14 cellular contexts compared by ENCODE assay signal in the genomic region with DNA sequence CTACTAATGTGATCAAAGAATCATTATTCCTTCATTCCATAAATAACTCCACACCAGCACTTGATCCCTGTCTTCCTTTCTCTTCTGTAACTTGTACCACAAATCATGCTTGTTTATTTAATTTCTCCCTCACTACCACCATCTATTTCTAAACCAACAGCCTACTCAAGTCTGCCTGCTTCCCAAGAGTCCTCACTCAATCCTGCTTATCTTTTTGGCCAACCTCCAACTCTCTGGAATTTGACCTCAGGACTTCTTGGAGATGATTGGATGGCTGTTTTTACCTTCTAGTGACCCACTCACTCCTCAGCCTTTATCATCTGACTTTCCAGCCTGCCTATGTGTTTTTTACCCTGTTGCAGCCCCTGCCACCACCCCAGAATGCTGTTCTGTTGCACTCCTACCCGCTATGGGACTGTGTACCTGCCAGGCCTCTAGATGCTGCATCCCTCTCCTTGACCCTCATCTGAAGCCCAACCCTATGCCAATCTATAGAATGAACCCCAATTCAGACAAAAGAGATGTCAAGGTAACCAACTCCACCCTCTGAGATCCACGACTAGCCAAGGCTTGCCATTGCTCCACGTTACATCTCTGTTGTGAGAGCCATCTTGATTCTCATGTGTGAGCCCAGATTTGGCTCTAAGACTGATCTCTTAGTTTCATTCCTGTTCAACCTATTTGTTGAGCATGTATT.
DNase-seq lines count a peak whose midpoint lies in the region; ATAC-seq, FAIRE-seq and TF ChIP-seq lines count a peak whose summit lies in the region.
"Had no signal": no experiment of that assay in that cellular context is flagged by ENCODE, and none has a peak within 500 bp of the region (broad histone marks: within the 10 kb centered on the region; RNA-seq: fewer than 3 reads in every experiment).

No MANE protein-coding gene starts in this region.

- peak overlapping the region; percentile 32; the same call in 1 of the 2 replicates for H2AFZ ChIP-seq in MM.1S (ENCODE audit: low read length)

- peak overlapping the region; percentile 5; the same call in 1 of the 2 replicates for H3K9ac ChIP-seq in MM.1S (ENCODE audit: low read length)

- no peak for ATAC-seq in HG03280 (IDR thresholded peaks at IDR 0.05; ENCODE audit: unreplicated experiment)
- ATAC-seq: CD8-positive, alpha-beta T cell had no signal

- peaks cover 65% of the 10 kb centered on the region for H3K4me1 ChIP-seq in MM.1S (ENCODE audit: low read length)
- H3K4me1 ChIP-seq in thymus (ENCODE audit: control insufficient read depth, insufficient read depth, low read length), result peaks cover 12% of the 10 kb centered on the region

- H3K4me3 ChIP-seq in MM.1S (ENCODE audit: low read length), result no peak overlapping the region
- no peak overlapping the region for H3K4me3 ChIP-seq in bronchial epithelial cell (ENCODE audit: low read depth, low read length)
- no peak overlapping the region for H3K4me3 ChIP-seq in thymus (ENCODE audit: low read length)
- H3K4me3 ChIP-seq: SK-N-MC had no signal

- peak overlapping the region; percentile 79 for H3K27ac ChIP-seq in MM.1S (ENCODE audit: low read length)
- H3K27ac ChIP-seq in thymus (ENCODE audit: low read depth), result peak overlapping the region; percentile 46
- H3K27ac ChIP-seq: SK-N-MC had no signal

- no peaks in the 10 kb centered on the region for H3K36me3 ChIP-seq in MM.1S (replicated peaks; ENCODE audit: insufficient read depth, low read length)
- no peaks in the 10 kb centered on the region for H3K36me3 ChIP-seq in bronchial epithelial cell (ENCODE audit: control insufficient read depth, insufficient read depth, low read length)
- no peaks in the 10 kb centered on the region for H3K36me3 ChIP-seq in thymus (ENCODE audit: control insufficient read depth, insufficient read depth)

- H3K79me2 ChIP-seq in MM.1S (ENCODE audit: low read length), result no peaks in the 10 kb centered on the region

- no peaks in the 10 kb centered on the region for H4K20me1 ChIP-seq in MM.1S (ENCODE audit: insufficient read depth, low read length)

- peaks cover 21% of the 10 kb centered on the region for H3F3A ChIP-seq in MM.1S (ENCODE audit: insufficient read depth, low read length)

- no peaks in the 10 kb centered on the region for H3K9me3 ChIP-seq in MM.1S (replicated peaks; ENCODE audit: insufficient read depth, low read length)
- no peaks in the 10 kb centered on the region for H3K9me3 ChIP-seq in thymus (ENCODE audit: control insufficient read depth)

- WGBS in thymus, result 97% methylated on average over 3 of the region's 3 CpGs

- TF ChIP-seq CTCF in MM.1S (IDR thresholded peaks at IDR 0.05; ENCODE audit: low read length), result no peak
- no peak for TF ChIP-seq CTCF in bronchial epithelial cell (IDR thresholded peaks at IDR 0.05; ENCODE audit: insufficient read depth, low read length, severe bottlenecking)

- H3K27me3 ChIP-seq in MM.1S (replicated peaks; ENCODE audit: insufficient read depth, low read length) (no peaks in the 10 kb centered on the region), bronchial epithelial cell (ENCODE audit: control insufficient read depth, insufficient read depth, low read length) (no peaks in the 10 kb centered on the region), thymus (ENCODE audit: control insufficient read depth, insufficient read depth) (no peaks in the 10 kb centered on the region)

- H3K9me2 ChIP-seq in MM.1S (replicated peaks; ENCODE audit: insufficient read depth, low read length), result no peaks in the 10 kb centered on the region

- no peak for DNase-seq in MM.1S
- DNase-seq in bronchial epithelial cell (ENCODE audit: low read depth), result peak; percentile 31
- peak; percentile 94 for DNase-seq in kidney glomerular epithelial cell (lab: John Stamatoyannopoulos, UW)
- DNase-seq in KG1 (lab: John Stamatoyannopoulos, UW), result no peak
- no peak for DNase-seq in stimulated activated CD4-positive, alpha-beta T cell treated with anti-CD3 and anti-CD28 coated beads, Interleukin-15, amount 100 ng/mL, for 24 hours
- DNase-seq: activated CD4-positive, CD25-positive, alpha-beta regulatory T cell; anterior cingulate cortex; CD8-positive, alpha-beta T cell; endodermal cell; NCI-H187; NCI-H82 had no signal

- peak overlapping the region; percentile 32; the same call in 1 of the 2 replicates for H3K4me2 ChIP-seq in MM.1S (ENCODE audit: low read depth, low read length)

- no peak for FAIRE-seq in bronchial epithelial cell (lab: Jason Lieb, UNC)

Comparison
In these comparisons a context has a peak if more than half of its experiments do, and no peak if none do; other contexts are left out.
1. DNase-seq: peak in bronchial epithelial cell (single experiment) and kidney glomerular epithelial cell (single experiment); none in MM.1S (single experiment), KG1 (single experiment) and stimulated activated CD4-positive, alpha-beta T cell treated with anti-CD3 and anti-CD28 coated beads, Interleukin-15, amount 100 ng/mL, for 24 hours (single experiment).